19 cellular contexts compared by ENCODE assay signal in genomic region chr18:52054301-52054700, GRCh38.
A peak's percentile ranks its signal among the peaks of the same experiment; 100 is the strongest.
DNase-seq lines count a peak whose midpoint lies in the region; ATAC-seq, FAIRE-seq and TF ChIP-seq lines count a peak whose summit lies in the region.
"Had no signal": no experiment of that assay in that cellular context is flagged by ENCODE, and none has a peak within 500 bp of the region (broad histone marks: within the 10 kb centered on the region; RNA-seq: fewer than 3 reads in every experiment).

No MANE protein-coding gene starts in this region.

- no peak overlapping the region for H3K9ac ChIP-seq in mammary epithelial cell (ENCODE audit: insufficient read depth, low read length)
- H3K9ac ChIP-seq: BLaER1 had no signal

- peak overlapping the region; percentile 18 for H2AFZ ChIP-seq in mammary epithelial cell (ENCODE audit: low read depth, low read length)

- dilution Hi-C loops in mammary epithelial cell (cut with HindIII; ENCODE audit: low sequenced_read_pairs) = no loop called here

- POLR2A ChIA-PET in activated CD4-positive, alpha-beta memory T cell treated with anti-CD3 and anti-CD28 coated beads, Interleukin-2, amount 10 ng/mL, durations not matched to agents 7 days and 5 days (lab: Charles Lee) = no interaction called here

- peaks cover 2% of the 10 kb centered on the region for H3K9me3 Mint-ChIP-seq in activated CD4-positive, alpha-beta memory T cell treated with anti-CD3 and anti-CD28 coated beads, Interleukin-2, amount 10 ng/mL, durations not matched to agents 7 days and 5 days

- H3K4me3 ChIP-seq in mammary epithelial cell (replicated peaks in 1 of 3; ENCODE audit: insufficient read depth in 1 of 3, low read depth in 2 of 3, low read length in 3 of 3) (no peak overlapping the region), breast epithelium (no peak overlapping the region), SJCRH30 (no peak overlapping the region), small intestine (ENCODE audit: low read depth in 1 of 2, low read length in 2 of 2) (no peak overlapping the region)
- H3K4me3 ChIP-seq: BLaER1 had no signal

- H3K27me3 ChIP-seq in mammary epithelial cell (ENCODE audit: insufficient read depth, low read length) = no peaks in the 10 kb centered on the region
- H3K27me3 ChIP-seq in breast epithelium = no peaks in the 10 kb centered on the region
- H3K27me3 ChIP-seq in SJCRH30 = no peaks in the 10 kb centered on the region
- H3K27me3 ChIP-seq in small intestine (ENCODE audit: control insufficient read depth in 2 of 2, insufficient read depth in 2 of 2, low read length in 2 of 2) = no peaks in the 10 kb centered on the region
- H3K27me3 ChIP-seq: BLaER1 had no signal

- no peaks in the 10 kb centered on the region for H3K79me2 ChIP-seq in mammary epithelial cell (ENCODE audit: insufficient read depth, low read length)

- H3K9me3 ChIP-seq in mammary epithelial cell (replicated peaks; ENCODE audit: insufficient read depth, low read length) = no peaks in the 10 kb centered on the region
- no peaks in the 10 kb centered on the region for H3K9me3 ChIP-seq in breast epithelium
- no peaks in the 10 kb centered on the region for H3K9me3 ChIP-seq in SJCRH30 (replicated peaks)
- H3K9me3 ChIP-seq in small intestine (ENCODE audit: control insufficient read depth, low read depth) = no peaks in the 10 kb centered on the region
- H3K9me3 ChIP-seq: BLaER1 had no signal

- peaks cover 9% of the 10 kb centered on the region for H3K4me1 ChIP-seq in mammary epithelial cell (ENCODE audit: insufficient read depth, low read length)
- no peaks in the 10 kb centered on the region for H3K4me1 ChIP-seq in breast epithelium
- H3K4me1 ChIP-seq in SJCRH30 = peaks cover 13% of the 10 kb centered on the region
- no peaks in the 10 kb centered on the region for H3K4me1 ChIP-seq in small intestine (ENCODE audit: control insufficient read depth in 2 of 2, insufficient read depth in 1 of 2, low read depth in 1 of 2, low read length in 1 of 2)
- H3K4me1 ChIP-seq: BLaER1 had no signal

- H3K27ac Mint-ChIP-seq in activated CD4-positive, alpha-beta memory T cell treated with anti-CD3 and anti-CD28 coated beads, Interleukin-2, amount 10 ng/mL, durations not matched to agents 7 days and 5 days = no peak overlapping the region
- H3K27ac Mint-ChIP-seq: CD14-positive monocyte; CD4-positive, alpha-beta memory T cell; H9 had no signal

- in situ Hi-C loops in mammary epithelial cell (cut with MboI; ENCODE audit: low sequenced_read_pairs in 2 of 2) = no loop called here

- CTCF ChIA-PET in mammary epithelial cell (lab: Charles Lee; ENCODE audit: low non-redundant PET) = no interaction called here
- CTCF ChIA-PET in activated CD4-positive, alpha-beta memory T cell treated with anti-CD3 and anti-CD28 coated beads, Interleukin-2, amount 10 ng/mL, durations not matched to agents 7 days and 5 days (lab: Charles Lee) = no interaction called here

- no peaks in the 10 kb centered on the region for H4K20me1 ChIP-seq in mammary epithelial cell (ENCODE audit: insufficient read depth, low read length)
- H4K20me1 ChIP-seq: BLaER1 had no signal

- intact Hi-C loops in mammary epithelial cell (cut with micrococcal nuclease) (no loop called here), breast epithelium (cut with DNase I; ENCODE audit: low total_unique reads) (no loop called here)

- no peaks in the 10 kb centered on the region for H3K4me1 Mint-ChIP-seq in activated CD4-positive, alpha-beta memory T cell treated with anti-CD3 and anti-CD28 coated beads, Interleukin-2, amount 10 ng/mL, durations not matched to agents 7 days and 5 days
- H3K4me1 Mint-ChIP-seq: CD14-positive monocyte; CD4-positive, alpha-beta memory T cell had no signal

- ATAC-seq in GM21526 (IDR thresholded peaks at IDR 0.05; ENCODE audit: low FRiP score, unreplicated experiment) (no peak), GM19035 (IDR thresholded peaks at IDR 0.05; ENCODE audit: unreplicated experiment) (no peak)

- BruUV-seq in mammary epithelial cell (replicated peaks; lab: Mats Ljungman, UMichigan) = no TSS peak

- DNase-seq in mammary epithelial cell = peak; percentile 85
- DNase-seq in breast epithelium (ENCODE audit: low spot score in 2 of 2) = no peak
- DNase-seq in SJCRH30 = peak; percentile 8 to 59
- peak; percentile 1 for DNase-seq in epithelial cell of prostate (ENCODE audit: low read depth, low spot score)
- no peak for DNase-seq in small intestine
- DNase-seq in activated CD4-positive, alpha-beta memory T cell treated with anti-CD3 and anti-CD28 coated beads, Interleukin-2, amount 10 ng/mL, durations not matched to agents 7 days and 5 days = no peak
- DNase-seq: 8988T; CD4-positive, alpha-beta memory T cell; DMS153; DND-41; GDM1; H9 had no signal

- no peaks in the 10 kb centered on the region for H3K36me3 ChIP-seq in mammary epithelial cell (ENCODE audit: insufficient read depth, low read length)
- H3K36me3 ChIP-seq in breast epithelium = no peaks in the 10 kb centered on the region
- H3K36me3 ChIP-seq in SJCRH30 = no peaks in the 10 kb centered on the region
- H3K36me3 ChIP-seq in small intestine (ENCODE audit: control insufficient read depth in 2 of 2, insufficient read depth in 2 of 2, low read length in 2 of 2) = no peaks in the 10 kb centered on the region
- H3K36me3 ChIP-seq: BLaER1 had no signal

- no peak overlapping the region for H3K4me3 Mint-ChIP-seq in activated CD4-positive, alpha-beta memory T cell treated with anti-CD3 and anti-CD28 coated beads, Interleukin-2, amount 10 ng/mL, durations not matched to agents 7 days and 5 days
- H3K4me3 Mint-ChIP-seq: CD14-positive monocyte; CD4-positive, alpha-beta memory T cell; H9 had no signal

- H3K27ac ChIP-seq in mammary epithelial cell (ENCODE audit: insufficient read depth, low read depth, low read length) = peak overlapping the region; percentile 29
- no peak overlapping the region for H3K27ac ChIP-seq in breast epithelium
- H3K27ac ChIP-seq in SJCRH30 = peak overlapping the region; percentile 25
- H3K27ac ChIP-seq in epithelial cell of prostate = no peak overlapping the region
- no peak overlapping the region for H3K27ac ChIP-seq in small intestine (ENCODE audit: low read depth in 1 of 2, low read length in 1 of 2)
- H3K27ac ChIP-seq: BLaER1 had no signal

- TF ChIP-seq CTCF in mammary epithelial cell (conservative IDR thresholded peaks at IDR 0.05 in 1 of 2, IDR thresholded peaks at IDR 0.05 in 1 of 2; ENCODE audit: extremely low read depth in 1 of 2, insufficient read depth in 1 of 2, low read depth in 1 of 2, low read length in 2 of 2) = no peak
- no peak for TF ChIP-seq CTCF in breast epithelium (IDR thresholded peaks at IDR 0.05)

- no peaks in the 10 kb centered on the region for H3K36me3 Mint-ChIP-seq in activated CD4-positive, alpha-beta memory T cell treated with anti-CD3 and anti-CD28 coated beads, Interleukin-2, amount 10 ng/mL, durations not matched to agents 7 days and 5 days (ENCODE audit: low read depth)
- H3K36me3 Mint-ChIP-seq: CD14-positive monocyte; CD4-positive, alpha-beta memory T cell had no signal

- no peak overlapping the region for H3K4me2 ChIP-seq in mammary epithelial cell (ENCODE audit: insufficient read depth, low read depth, low read length)
- H3K4me2 ChIP-seq: BLaER1 had no signal

- no peak for TF ChIP-seq POLR2A in breast epithelium (IDR thresholded peaks at IDR 0.05)

- FAIRE-seq in small intestine (lab: Jason Lieb, UNC) = no peak
- FAIRE-seq: GM12892, GM18507, H1 had no signal

- H3K27me3 Mint-ChIP-seq in activated CD4-positive, alpha-beta memory T cell treated with anti-CD3 and anti-CD28 coated beads, Interleukin-2, amount 10 ng/mL, durations not matched to agents 7 days and 5 days = no peaks in the 10 kb centered on the region
- H3K27me3 Mint-ChIP-seq: CD4-positive, alpha-beta memory T cell had no signal

Comparison
In these comparisons a context has a peak if more than half of its experiments do, and no peak if none do; other contexts are left out.
1. DNase-seq: peak in mammary epithelial cell (single experiment), SJCRH30 (2 of 2) and epithelial cell of prostate (single experiment); none in breast epithelium (0 of 2), small intestine (single experiment) and activated CD4-positive, alpha-beta memory T cell treated with anti-CD3 and anti-CD28 coated beads, Interleukin-2, amount 10 ng/mL, durations not matched to agents 7 days and 5 days (single experiment).
2. H3K27ac ChIP-seq: peak in mammary epithelial cell (single experiment) and SJCRH30 (single experiment); none in breast epithelium (0 of 2), epithelial cell of prostate (single experiment) and small intestine (0 of 2).